In genomic region chr7:158145370-158145769, GRCh38 we compare ENCODE assay signal across 30 cellular contexts.
"Had no signal": no experiment of that assay in that cellular context is flagged by ENCODE, and none has a peak within 500 bp of the region (broad histone marks: within the 10 kb centered on the region; RNA-seq: fewer than 3 reads in every experiment).

No MANE protein-coding gene starts in this region.

- H3K4me3 Mint-ChIP-seq: naive thymus-derived CD4-positive, alpha-beta T cell; natural killer cell; nephron; stimulated activated memory B cell treated with anti-CD40 and anti-IgM and Interleukin-4, amounts not matched to agents 10 μg/mL and 1 μg/mL and 100 μg/mL, for 72 hours; stimulated activated naive CD8-positive, alpha-beta T cell treated with anti-CD3 and anti-CD28 coated beads, Interleukin-15, amount 100 ng/mL, for 72 hours; type B pancreatic cell had no signal

- H3K4me1 ChIP-seq: parathyroid adenoma, psoas muscle, right lobe of liver, sigmoid colon, suprapubic skin, testis, tibial artery, transverse colon, upper lobe of right lung, uterus had no signal

- ATAC-seq: naive thymus-derived CD4-positive, alpha-beta T cell; natural killer cell; psoas muscle; right cardiac atrium; right lobe of liver; stimulated activated memory B cell treated with anti-CD40 and anti-IgM and Interleukin-4, amounts not matched to agents 10 μg/mL and 1 μg/mL and 100 μg/mL, for 72 hours; stimulated activated naive CD8-positive, alpha-beta T cell treated with anti-CD3 and anti-CD28 coated beads, Interleukin-15, amount 100 ng/mL, for 72 hours; stimulated activated naive CD8-positive, alpha-beta T cell treated with anti-CD3 and anti-CD28 coated beads, Interleukin-15, Interleukin-2, amounts not matched to agents 100 U/mL and 50 U/mL, for 24 hours; upper lobe of right lung had no signal

- H3K27me3 ChIP-seq: neutrophil, ovary, right lobe of liver, sigmoid colon, suprapubic skin, testis, tibial artery, transverse colon, upper lobe of right lung, uterus had no signal

- H3K9ac ChIP-seq: parathyroid adenoma had no signal

- H3K27me3 Mint-ChIP-seq: naive thymus-derived CD4-positive, alpha-beta T cell; progenitor cell of endocrine pancreas; stimulated activated memory B cell treated with anti-CD40 and anti-IgM and Interleukin-4, amounts not matched to agents 10 μg/mL and 1 μg/mL and 100 μg/mL, for 72 hours; stimulated activated naive CD8-positive, alpha-beta T cell treated with anti-CD3 and anti-CD28 coated beads, Interleukin-15, amount 100 ng/mL, for 72 hours; type B pancreatic cell had no signal

- H3K9me3 ChIP-seq: psoas muscle, right lobe of liver, sigmoid colon, suprapubic skin, testis, transverse colon, upper lobe of right lung had no signal

- DNase-seq: naive thymus-derived CD4-positive, alpha-beta T cell; natural killer cell; nucleus accumbens; ovary; psoas muscle; right cardiac atrium; right lobe of liver; sigmoid colon; small intestine; stimulated activated CD4-positive, alpha-beta T cell treated with anti-CD3 and anti-CD28 coated beads, Interleukin-15, amount 100 ng/mL, for 24 hours; stimulated activated CD4-positive, alpha-beta T cell treated with anti-CD3 and anti-CD28 coated beads, Interleukin-2, amount 100 ng/mL, for 24 hours; stimulated activated CD4-positive, alpha-beta T cell treated with anti-CD3 and anti-CD28 coated beads, Interleukin-2, amount 100 ng/mL, for 48 hours; stimulated activated CD4-positive, alpha-beta T cell treated with anti-CD3 and anti-CD28 coated beads, Interleukin-4, amount 100 ng/mL, for 4 hours; stimulated activated CD8-positive, alpha-beta memory T cell treated with anti-CD3 and anti-CD28 coated beads, Interleukin-4, amount 100 ng/mL, for 48 hours; stimulated activated naive CD4-positive, alpha-beta T cell; stimulated activated naive CD8-positive, alpha-beta T cell treated with anti-CD3 and anti-CD28 coated beads, Interleukin-15, amount 100 ng/mL, for 72 hours; stimulated activated naive CD8-positive, alpha-beta T cell treated with anti-CD3 and anti-CD28 coated beads, Interleukin-15, Interleukin-2, amounts not matched to agents 100 U/mL and 50 U/mL, for 24 hours; substantia nigra; testis; tibial artery; transverse colon; uterus had no signal

- H3K9me3 Mint-ChIP-seq: stimulated activated naive CD8-positive, alpha-beta T cell treated with anti-CD3 and anti-CD28 coated beads, Interleukin-15, amount 100 ng/mL, for 72 hours had no signal

- H3K4me3 ChIP-seq: ovary, psoas muscle, right lobe of liver, sigmoid colon, suprapubic skin, testis, tibial artery, transverse colon, upper lobe of right lung, uterus had no signal

- H3K79me2 ChIP-seq: parathyroid adenoma had no signal

- H3K27ac ChIP-seq: neutrophil, ovary, parathyroid adenoma, psoas muscle, right lobe of liver, sigmoid colon, suprapubic skin, testis, tibial artery, transverse colon, upper lobe of right lung, uterus had no signal

- H3K27ac Mint-ChIP-seq: naive thymus-derived CD4-positive, alpha-beta T cell; natural killer cell; nephron; progenitor cell of endocrine pancreas; stimulated activated memory B cell treated with anti-CD40 and anti-IgM and Interleukin-4, amounts not matched to agents 10 μg/mL and 1 μg/mL and 100 μg/mL, for 72 hours; stimulated activated naive CD8-positive, alpha-beta T cell treated with anti-CD3 and anti-CD28 coated beads, Interleukin-15, amount 100 ng/mL, for 72 hours; type B pancreatic cell had no signal

- H2AFZ ChIP-seq: parathyroid adenoma had no signal

- H3K36me3 Mint-ChIP-seq: natural killer cell; stimulated activated memory B cell treated with anti-CD40 and anti-IgM and Interleukin-4, amounts not matched to agents 10 μg/mL and 1 μg/mL and 100 μg/mL, for 72 hours; type B pancreatic cell had no signal

- H3K36me3 ChIP-seq: neutrophil, ovary, right lobe of liver, sigmoid colon, suprapubic skin, tibial artery, transverse colon, upper lobe of right lung, uterus had no signal

- H3K4me1 Mint-ChIP-seq: naive thymus-derived CD4-positive, alpha-beta T cell; natural killer cell; nephron; stimulated activated memory B cell treated with anti-CD40 and anti-IgM and Interleukin-4, amounts not matched to agents 10 μg/mL and 1 μg/mL and 100 μg/mL, for 72 hours; stimulated activated naive CD8-positive, alpha-beta T cell treated with anti-CD3 and anti-CD28 coated beads, Interleukin-15, amount 100 ng/mL, for 72 hours had no signal
